ENCODE assay signal across 1 cellular context in the genomic region with DNA sequence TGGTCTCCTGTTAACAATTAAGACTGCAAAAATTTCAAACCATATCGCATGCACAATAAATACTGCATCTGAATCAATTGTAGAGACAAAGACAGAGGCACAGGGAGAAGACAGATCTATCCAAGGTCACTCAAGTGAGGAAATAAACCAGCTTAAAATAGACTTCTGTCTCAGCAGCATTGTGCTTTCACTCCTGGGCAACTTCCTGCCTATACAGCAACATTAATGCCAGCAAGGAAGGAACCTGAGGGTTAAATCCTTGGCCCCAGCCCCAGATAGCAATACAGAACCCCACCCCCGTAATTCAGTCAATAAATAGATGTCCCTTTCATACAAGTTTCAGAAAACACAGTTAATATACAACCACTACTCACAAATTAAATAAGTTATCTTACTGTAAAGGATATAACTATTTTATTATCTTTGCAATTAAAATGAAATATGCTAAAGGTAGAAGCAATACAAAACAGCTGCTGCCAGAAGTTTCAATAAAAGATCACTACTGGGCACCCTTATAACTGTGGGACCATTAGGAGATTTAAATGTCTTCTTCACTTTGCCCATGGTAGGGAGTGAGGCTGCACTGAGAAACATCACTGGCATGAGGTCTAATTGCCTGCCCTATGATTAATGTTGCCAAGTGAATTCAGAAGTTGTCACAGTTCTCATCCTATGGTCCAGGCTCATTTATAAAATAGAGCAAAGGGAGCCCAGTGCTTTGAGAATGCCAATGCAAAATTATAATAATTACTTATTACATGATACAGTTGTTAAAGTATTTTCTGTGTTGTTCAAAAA.
TF ChIP-seq lines count a peak whose summit lies in the region.

No MANE protein-coding gene starts in this region.

TF ChIP-seq in HepG2, 621 proteins besides CTCF, POLR2A, EP300 and RAD21 (continued from another document):
- TF ChIP-seq SNAPC4 (CRISPR knock-in tag; IDR thresholded peaks at IDR 0.05) (no peak), ZNF124 (CRISPR knock-in tag; IDR thresholded peaks at IDR 0.05) (no peak), GTF3A (CRISPR knock-in tag; conservative IDR thresholded peaks at IDR 0.05) (no peak), ZNF674 (CRISPR knock-in tag; IDR thresholded peaks at IDR 0.05; ENCODE audit: low read depth) (no peak), SNAPC2 (CRISPR knock-in tag; IDR thresholded peaks at IDR 0.05) (no peak), ZFX (CRISPR knock-in tag; IDR thresholded peaks at IDR 0.05; ENCODE audit: low read depth) (no peak), ZNF781 (CRISPR knock-in tag; IDR thresholded peaks at IDR 0.05; ENCODE audit: borderline replicate concordance, not compliant biosample characterization) (no peak), NR2F2 (IDR thresholded peaks at IDR 0.05; ENCODE audit: borderline replicate concordance, low read depth) (no peak), RNF2 (conservative IDR thresholded peaks at IDR 0.05; ENCODE audit: low read depth) (no peak), NPAS2 (CRISPR knock-in tag; IDR thresholded peaks at IDR 0.05; ENCODE audit: borderline replicate concordance) (no peak), IRF2 (CRISPR knock-in tag; IDR thresholded peaks at IDR 0.05) (no peak), HNRNPLL (IDR thresholded peaks at IDR 0.05; ENCODE audit: low read depth, low read length, poor library complexity, severe bottlenecking) (no peak), SCMH1 (CRISPR knock-in tag; IDR thresholded peaks at IDR 0.05; ENCODE audit: borderline replicate concordance) (no peak), HMG20B (CRISPR knock-in tag; conservative IDR thresholded peaks at IDR 0.05) (no peak), DMAP1 (CRISPR knock-in tag; IDR thresholded peaks at IDR 0.05) (no peak)
